ENCODE assay signal across 18 cellular contexts in genomic region chr11:91078221-91078620, GRCh38.
"Had no signal": no experiment of that assay in that cellular context is flagged by ENCODE, and none has a peak within 500 bp of the region (broad histone marks: within the 10 kb centered on the region; RNA-seq: fewer than 3 reads in every experiment).

No MANE protein-coding gene starts in this region.

- DNase-seq: activated CD4-positive, alpha-beta T cell treated with anti-CD3 and anti-CD28 coated beads for 1 hour; activated CD8-positive, alpha-beta memory T cell treated with anti-CD3 and anti-CD28 coated beads for 24 hours; activated CD8-positive, alpha-beta memory T cell treated with anti-CD3 and anti-CD28 coated beads, Interleukin-2, amount 50 U/mL, for 48 hours; activated effector memory CD4-positive, alpha-beta T cell treated with anti-CD3 and anti-CD28 coated beads, Interleukin-2, amount 50 U/mL, for 16 hours; activated naive CD4-positive, alpha-beta T cell treated with anti-CD3 and anti-CD28 coated beads, Interleukin-2, amount 50 U/mL, for 16 hours; activated T-cell treated with anti-CD3 and anti-CD28 coated beads, Interleukin-2, amount 50 U/mL, for 48 hours; cerebellar nuclear complex; cortex of kidney; effector CD4-positive, alpha-beta T cell; head of caudate nucleus; kidney; spleen; stimulated activated CD4-positive, alpha-beta T cell treated with anti-CD3 and anti-CD28 coated beads, Interleukin-4, amount 100 ng/mL, for 4 hours; T-helper 9 cell; testis; upper lobe of left lung had no signal

- ATAC-seq: left lobe of liver; stimulated activated memory B cell treated with anti-CD40 and anti-IgM and Interleukin-4, amounts not matched to agents 10 μg/mL and 1 μg/mL and 100 μg/mL, for 72 hours had no signal
